25 cellular contexts compared by ENCODE assay signal in the genomic region with DNA sequence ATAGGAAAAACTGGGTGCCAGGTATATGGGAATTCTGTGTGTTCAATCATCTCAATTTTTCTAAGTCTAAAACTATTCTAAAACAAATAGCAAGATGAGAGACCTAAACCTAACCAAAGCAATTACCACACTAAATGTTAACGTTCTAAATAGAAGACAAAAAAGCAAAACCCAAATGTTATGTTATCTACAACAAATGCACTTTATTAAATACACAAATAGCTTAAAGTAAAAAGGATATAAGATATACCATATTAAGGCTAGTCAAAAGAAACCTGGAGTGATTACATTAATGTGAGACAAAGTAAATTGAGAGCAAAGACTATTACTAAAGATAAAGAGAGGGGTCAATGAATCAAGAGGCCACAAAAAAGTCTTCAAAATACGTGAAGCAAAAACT.
"Had no signal": no experiment of that assay in that cellular context is flagged by ENCODE, and none has a peak within 500 bp of the region (broad histone marks: within the 10 kb centered on the region; RNA-seq: fewer than 3 reads in every experiment).

No MANE protein-coding gene starts in this region.

- DNase-seq: hippocampal formation; kidney; left colon; left lung; lower lobe of right lung; mammary epithelial cell; mesenchymal stem cell; naive thymus-derived CD4-positive, alpha-beta T cell; ovary; right lobe of liver; stimulated activated CD4-positive, alpha-beta T cell treated with anti-CD3 and anti-CD28 coated beads, Interleukin-1b, Interleukin-23, amount 100 ng/mL, for 48 hours; stimulated activated CD4-positive, alpha-beta T cell treated with anti-CD3 and anti-CD28 coated beads, Interleukin-2, amount 100 ng/mL, for 48 hours; stimulated activated CD4-positive, alpha-beta T cell treated with anti-CD3 and anti-CD28 coated beads, Interleukin-4, amount 100 ng/mL, for 4 hours; stimulated activated CD8-positive, alpha-beta memory T cell treated with anti-CD3 and anti-CD28 coated beads, Interleukin-4, amount 100 ng/mL, for 48 hours; stimulated activated naive CD8-positive, alpha-beta T cell treated with anti-CD3 and anti-CD28 coated beads, Interleukin-15, amount 100 ng/mL, for 72 hours; substantia nigra; uterus had no signal

- H3K4me3 ChIP-seq: left lung, lower lobe of right lung, ovary, right atrium auricular region, right lobe of liver, smooth muscle cell, tibial nerve, uterus had no signal

- H3K27me3 Mint-ChIP-seq: naive thymus-derived CD4-positive, alpha-beta T cell; natural killer cell treated with Interleukin-12 subunit alpha and Interleukin-12 subunit beta and Interleukin-15 and Interleukin-18, amount 100 ng/mL, for 72 hours; progenitor cell of endocrine pancreas; stimulated activated memory B cell treated with anti-CD40 and anti-IgM and Interleukin-4, amounts not matched to agents 10 μg/mL and 1 μg/mL and 100 μg/mL, for 72 hours; stimulated activated naive CD8-positive, alpha-beta T cell treated with anti-CD3 and anti-CD28 coated beads, Interleukin-15, amount 100 ng/mL, for 72 hours; type B pancreatic cell had no signal

- H3K9me3 ChIP-seq: ovary, right lobe of liver, uterus had no signal

- H3K36me3 ChIP-seq: ovary, uterus had no signal

- FAIRE-seq: islet of Langerhans, kidney had no signal

- ATAC-seq: left colon; left lung; lower lobe of right lung; naive thymus-derived CD4-positive, alpha-beta T cell; natural killer cell treated with Interleukin-12 subunit alpha and Interleukin-12 subunit beta and Interleukin-15 and Interleukin-18, amount 100 ng/mL, for 72 hours; right lobe of liver; stimulated activated memory B cell treated with anti-CD40 and anti-IgM and Interleukin-4, amounts not matched to agents 10 μg/mL and 1 μg/mL and 100 μg/mL, for 72 hours; stimulated activated naive CD8-positive, alpha-beta T cell treated with anti-CD3 and anti-CD28 coated beads, Interleukin-15, amount 100 ng/mL, for 72 hours had no signal

- H3K9me3 Mint-ChIP-seq: natural killer cell treated with Interleukin-12 subunit alpha and Interleukin-12 subunit beta and Interleukin-15 and Interleukin-18, amount 100 ng/mL, for 72 hours had no signal

- H3K27me3 ChIP-seq: left lung, ovary, right atrium auricular region, right lobe of liver, tibial nerve, uterus had no signal

- H3K27ac Mint-ChIP-seq: type B pancreatic cell had no signal

- H3K4me3 Mint-ChIP-seq: naive thymus-derived CD4-positive, alpha-beta T cell; natural killer cell treated with Interleukin-12 subunit alpha and Interleukin-12 subunit beta and Interleukin-15 and Interleukin-18, amount 100 ng/mL, for 72 hours; stimulated activated memory B cell treated with anti-CD40 and anti-IgM and Interleukin-4, amounts not matched to agents 10 μg/mL and 1 μg/mL and 100 μg/mL, for 72 hours; stimulated activated naive CD8-positive, alpha-beta T cell treated with anti-CD3 and anti-CD28 coated beads, Interleukin-15, amount 100 ng/mL, for 72 hours; type B pancreatic cell had no signal

- H3K27ac ChIP-seq: left lung, lower lobe of right lung, ovary, right atrium auricular region, right lobe of liver, tibial nerve, uterus had no signal

- H3K4me2 ChIP-seq: smooth muscle cell had no signal
